In genomic region chr21:45430521-45431501, GRCh38 we compare ENCODE assay signal across 1 cellular context.
TF ChIP-seq lines count a peak whose summit lies in the region.

No MANE protein-coding gene starts in this region.

TF ChIP-seq in HepG2, 621 proteins besides CTCF, POLR2A, EP300 and RAD21 (continued from another document and continues in another):
- TF ChIP-seq, protein P1, sequence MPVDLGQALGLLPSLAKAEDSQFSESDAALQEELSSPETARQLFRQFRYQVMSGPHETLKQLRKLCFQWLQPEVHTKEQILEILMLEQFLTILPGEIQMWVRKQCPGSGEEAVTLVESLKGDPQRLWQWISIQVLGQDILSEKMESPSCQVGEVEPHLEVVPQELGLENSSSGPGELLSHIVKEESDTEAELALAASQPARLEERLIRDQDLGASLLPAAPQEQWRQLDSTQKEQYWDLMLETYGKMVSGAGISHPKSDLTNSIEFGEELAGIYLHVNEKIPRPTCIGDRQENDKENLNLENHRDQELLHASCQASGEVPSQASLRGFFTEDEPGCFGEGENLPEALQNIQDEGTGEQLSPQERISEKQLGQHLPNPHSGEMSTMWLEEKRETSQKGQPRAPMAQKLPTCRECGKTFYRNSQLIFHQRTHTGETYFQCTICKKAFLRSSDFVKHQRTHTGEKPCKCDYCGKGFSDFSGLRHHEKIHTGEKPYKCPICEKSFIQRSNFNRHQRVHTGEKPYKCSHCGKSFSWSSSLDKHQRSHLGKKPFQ (CRISPR knock-in tag; IDR thresholded peaks at IDR 0.05; ENCODE audit: insufficient replicate concordance), result peak; percentile 18
- no peak; the same call in 1 of the 2 replicates for TF ChIP-seq TSC22D2 (CRISPR knock-in tag; IDR thresholded peaks at IDR 0.05; ENCODE audit: borderline replicate concordance)
- no peak; the same call in 1 of the 2 replicates for TF ChIP-seq ZNF441 (CRISPR knock-in tag; IDR thresholded peaks at IDR 0.05; ENCODE audit: borderline replicate concordance)
- 0 out of 2 replicates have a peak, but pooled peaks have one; percentile 12 for TF ChIP-seq ZNF652 (CRISPR knock-in tag; IDR thresholded peaks at IDR 0.05; ENCODE audit: borderline replicate concordance, low read depth)
- TF ChIP-seq KLF9 (CRISPR knock-in tag; IDR thresholded peaks at IDR 0.05; ENCODE audit: low read depth), result no peak
- peak; percentile 91 for TF ChIP-seq PAXIP1 (CRISPR knock-in tag; conservative IDR thresholded peaks at IDR 0.05)
- TF ChIP-seq FOXO1 (CRISPR knock-in tag; IDR thresholded peaks at IDR 0.05), result peak; percentile 86
- TF ChIP-seq MTA3 (CRISPR knock-in tag; IDR thresholded peaks at IDR 0.05), result no peak
- no peak for TF ChIP-seq ZNF558 (CRISPR knock-in tag; IDR thresholded peaks at IDR 0.05; ENCODE audit: borderline replicate concordance)
- no peak for TF ChIP-seq ZNF672 (CRISPR knock-in tag; IDR thresholded peaks at IDR 0.05)
- no peak for TF ChIP-seq ZNF432 (CRISPR knock-in tag; IDR thresholded peaks at IDR 0.05; ENCODE audit: borderline replicate concordance)
- TF ChIP-seq ZNF510 (CRISPR knock-in tag; IDR thresholded peaks at IDR 0.05; ENCODE audit: low read depth), result no peak
- no peak; the same call in 1 of the 2 replicates for TF ChIP-seq ZNF451 (CRISPR knock-in tag; IDR thresholded peaks at IDR 0.05)
- TF ChIP-seq ZNF280D (CRISPR knock-in tag; IDR thresholded peaks at IDR 0.05), result no peak
- no peak for TF ChIP-seq ZFP36 (IDR thresholded peaks at IDR 0.05; ENCODE audit: borderline replicate concordance, low read depth, low read length, partially characterized antibody)
- peak; percentile 49; the same call in 1 of the 2 replicates for TF ChIP-seq ELF3 (CRISPR knock-in tag; IDR thresholded peaks at IDR 0.05)
- TF ChIP-seq SETDB1 (CRISPR knock-in tag; IDR thresholded peaks at IDR 0.05; ENCODE audit: borderline replicate concordance), result no peak
- no peak for TF ChIP-seq CSRNP1 (CRISPR knock-in tag; IDR thresholded peaks at IDR 0.05)
- TF ChIP-seq AGO2 (optimal IDR thresholded peaks at IDR 0.05; ENCODE audit: low read depth, low read length), result peak; percentile 38
- TF ChIP-seq ZBTB2 (CRISPR knock-in tag; IDR thresholded peaks at IDR 0.05; ENCODE audit: low read depth), result 0 out of 2 replicates have a peak, but pooled peaks have one; percentile 12
- no peak for TF ChIP-seq ATF5 (CRISPR knock-in tag; IDR thresholded peaks at IDR 0.05; ENCODE audit: low read depth)
- peak; percentile 45; the same call in 1 of the 2 replicates for TF ChIP-seq TAF1 (CRISPR knock-in tag; IDR thresholded peaks at IDR 0.05)
- TF ChIP-seq GZF1 (CRISPR knock-in tag; IDR thresholded peaks at IDR 0.05), result no peak
- no peak for TF ChIP-seq AHR (CRISPR knock-in tag; IDR thresholded peaks at IDR 0.05)
- no peak for TF ChIP-seq MYNN (CRISPR knock-in tag; IDR thresholded peaks at IDR 0.05; ENCODE audit: low read depth)
- no peak for TF ChIP-seq ZNF367 (CRISPR knock-in tag; IDR thresholded peaks at IDR 0.05; ENCODE audit: borderline replicate concordance)
- TF ChIP-seq, protein P2, sequence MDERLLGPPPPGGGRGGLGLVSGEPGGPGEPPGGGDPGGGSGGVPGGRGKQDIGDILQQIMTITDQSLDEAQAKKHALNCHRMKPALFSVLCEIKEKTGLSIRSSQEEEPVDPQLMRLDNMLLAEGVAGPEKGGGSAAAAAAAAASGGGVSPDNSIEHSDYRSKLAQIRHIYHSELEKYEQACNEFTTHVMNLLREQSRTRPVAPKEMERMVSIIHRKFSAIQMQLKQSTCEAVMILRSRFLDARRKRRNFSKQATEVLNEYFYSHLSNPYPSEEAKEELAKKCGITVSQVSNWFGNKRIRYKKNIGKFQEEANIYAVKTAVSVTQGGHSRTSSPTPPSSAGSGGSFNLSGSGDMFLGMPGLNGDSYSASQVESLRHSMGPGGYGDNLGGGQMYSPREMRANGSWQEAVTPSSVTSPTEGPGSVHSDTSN (CRISPR knock-in tag; IDR thresholded peaks at IDR 0.05), result no peak
- no peak; the same call in 1 of the 2 replicates for TF ChIP-seq ZNF83 (CRISPR knock-in tag; IDR thresholded peaks at IDR 0.05; ENCODE audit: borderline replicate concordance)
- TF ChIP-seq PHF5A (CRISPR knock-in tag; IDR thresholded peaks at IDR 0.05; ENCODE audit: low read depth, unreplicated experiment), result no peak
- no peak for TF ChIP-seq ZNF10 (CRISPR knock-in tag; IDR thresholded peaks at IDR 0.05; ENCODE audit: borderline replicate concordance, low read depth)
- peak; percentile 72 for TF ChIP-seq ZMYM4 (CRISPR knock-in tag; IDR thresholded peaks at IDR 0.05)
- TF ChIP-seq ATF7-NPFF (CRISPR knock-in tag; IDR thresholded peaks at IDR 0.05; ENCODE audit: low read depth), result no peak
- no peak for TF ChIP-seq NR0B2 (CRISPR knock-in tag; IDR thresholded peaks at IDR 0.05)
- TF ChIP-seq HDAC6 (IDR thresholded peaks at IDR 0.05; ENCODE audit: low read depth, low read length), result no peak
- peak; percentile 9 for TF ChIP-seq YY1 (IDR thresholded peaks at IDR 0.05; ENCODE audit: insufficient read depth, insufficient replicate concordance, low read depth, low read length)
- no peak for TF ChIP-seq PRPF4 (IDR thresholded peaks at IDR 0.05; ENCODE audit: low read depth, low read length, poor library complexity, severe bottlenecking)
- TF ChIP-seq DMTF1 (CRISPR knock-in tag; IDR thresholded peaks at IDR 0.05), result no peak
- TF ChIP-seq, protein P3, sequence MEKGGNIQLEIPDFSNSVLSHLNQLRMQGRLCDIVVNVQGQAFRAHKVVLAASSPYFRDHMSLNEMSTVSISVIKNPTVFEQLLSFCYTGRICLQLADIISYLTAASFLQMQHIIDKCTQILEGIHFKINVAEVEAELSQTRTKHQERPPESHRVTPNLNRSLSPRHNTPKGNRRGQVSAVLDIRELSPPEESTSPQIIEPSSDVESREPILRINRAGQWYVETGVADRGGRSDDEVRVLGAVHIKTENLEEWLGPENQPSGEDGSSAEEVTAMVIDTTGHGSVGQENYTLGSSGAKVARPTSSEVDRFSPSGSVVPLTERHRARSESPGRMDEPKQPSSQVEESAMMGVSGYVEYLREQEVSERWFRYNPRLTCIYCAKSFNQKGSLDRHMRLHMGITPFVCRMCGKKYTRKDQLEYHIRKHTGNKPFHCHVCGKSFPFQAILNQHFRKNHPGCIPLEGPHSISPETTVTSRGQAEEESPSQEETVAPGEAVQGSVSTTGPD (CRISPR knock-in tag; IDR thresholded peaks at IDR 0.05), result no peak
- no peak for TF ChIP-seq SP1 (IDR thresholded peaks at IDR 0.05)
- no peak for TF ChIP-seq SP1 (CRISPR knock-in tag; IDR thresholded peaks at IDR 0.05)
- TF ChIP-seq ZNF282 (IDR thresholded peaks at IDR 0.05; ENCODE audit: partially characterized antibody), result no peak
- peak; percentile 84 for TF ChIP-seq ARNTL (CRISPR knock-in tag; IDR thresholded peaks at IDR 0.05)
- TF ChIP-seq PPARG (CRISPR knock-in tag; conservative IDR thresholded peaks at IDR 0.05), result 0 out of 2 replicates have a peak, but pooled peaks have one; percentile 38
- TF ChIP-seq KMT2B (CRISPR knock-in tag; IDR thresholded peaks at IDR 0.05), result no peak
- TF ChIP-seq CC2D1A (CRISPR knock-in tag; IDR thresholded peaks at IDR 0.05), result no peak
- TF ChIP-seq ZNF343 (CRISPR knock-in tag; IDR thresholded peaks at IDR 0.05), result 0 out of 2 replicates have a peak, but pooled peaks have one; percentile 33
- 0 out of 2 replicates have a peak, but pooled peaks have one; percentile 23 for TF ChIP-seq FOXK1 (CRISPR knock-in tag; IDR thresholded peaks at IDR 0.05; ENCODE audit: borderline replicate concordance, low read depth)
- peak; percentile 91 for TF ChIP-seq HNF4A (CRISPR knock-in tag; IDR thresholded peaks at IDR 0.05)
